1 cellular context compared by ENCODE assay signal in genomic region chr11:31820438-31820818, GRCh38.
TF ChIP-seq lines count a peak whose summit lies in the region.

No MANE protein-coding gene starts in this region.

TF ChIP-seq in SK-N-SH, 30 proteins besides CTCF, POLR2A, EP300 and RAD21 (continued from another document):
- TF ChIP-seq MEF2A (IDR thresholded peaks at IDR 0.05; ENCODE audit: borderline replicate concordance, low read depth) (no peak), FOXJ3 (CRISPR knock-in tag; IDR thresholded peaks at IDR 0.05) (no peak), GABPA (IDR thresholded peaks at IDR 0.05; ENCODE audit: low read depth) (no peak), JUND (IDR thresholded peaks at IDR 0.05) (no peak), USF2 (IDR thresholded peaks at IDR 0.05; ENCODE audit: borderline replicate concordance, low read depth, low read length) (no peak), RFX5 (IDR thresholded peaks at IDR 0.05; ENCODE audit: low read length) (no peak), MXI1 (IDR thresholded peaks at IDR 0.05; ENCODE audit: low read depth, low read length) (no peak), SMC3 (IDR thresholded peaks at IDR 0.05; ENCODE audit: low read depth, low read length) (no peak), YY1 (IDR thresholded peaks at IDR 0.05; ENCODE audit: low read depth) (no peak), TEAD4 (IDR thresholded peaks at IDR 0.05; ENCODE audit: borderline replicate concordance, insufficient read depth) (no peak), RCOR1 (IDR thresholded peaks at IDR 0.05; ENCODE audit: low read length) (no peak)
- TF ChIP-seq, protein P1, sequence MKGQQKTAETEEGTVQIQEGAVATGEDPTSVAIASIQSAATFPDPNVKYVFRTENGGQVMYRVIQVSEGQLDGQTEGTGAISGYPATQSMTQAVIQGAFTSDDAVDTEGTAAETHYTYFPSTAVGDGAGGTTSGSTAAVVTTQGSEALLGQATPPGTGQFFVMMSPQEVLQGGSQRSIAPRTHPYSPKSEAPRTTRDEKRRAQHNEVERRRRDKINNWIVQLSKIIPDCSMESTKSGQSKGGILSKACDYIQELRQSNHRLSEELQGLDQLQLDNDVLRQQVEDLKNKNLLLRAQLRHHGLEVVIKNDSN (IDR thresholded peaks at IDR 0.05; ENCODE audit: borderline replicate concordance, low read depth) = no peak
